ENCODE assay signal across 8 cellular contexts in genomic region chr9:125746017-125746773, GRCh38. TPM values are rescaled to one million over a fixed set of nuclear protein-coding genes. Genes with fewer than 3 reads are reported as not detected.
A peak's percentile ranks its signal among the peaks of the same experiment; 100 is the strongest.
DNase-seq lines count a peak whose midpoint lies in the region; TF ChIP-seq lines count a peak whose summit lies in the region.

No MANE protein-coding gene starts in this region.

- CTCF ChIA-PET in HEK293T (lab: Yijun Ruan, JAX): no interaction called here
- CTCF ChIA-PET in activated naive CD4-positive, alpha-beta T cell treated with anti-CD3 and anti-CD28 coated beads, Interleukin-2, amount 10 ng/mL, durations not matched to agents 7 days and 5 days (lab: Charles Lee): interaction anchor here (0.7 to 0.8 kb wide), 2 partner anchors 187 to 339 kb away, joined by 3 to 4 read pairs; no protein-coding TSS in a partner anchor

- POLR2A ChIA-PET in HEK293T (lab: Yijun Ruan, JAX): interaction anchor here (0.8 to 1.0 kb wide), 2 partner anchors 39 to 64 kb away, joined by 3 to 4 read pairs; partner anchors contain the start of gene MAPKAP1

- H3K9me3 Mint-ChIP-seq in activated naive CD4-positive, alpha-beta T cell treated with anti-CD3 and anti-CD28 coated beads, Interleukin-2, amount 10 ng/mL, durations not matched to agents 7 days and 5 days: no peaks in the 10 kb centered on the region

- DNase-seq in GM03348 (ENCODE audit: low spot score) (peak; percentile 97), HEK293T (ENCODE audit: extremely low spot score) (peak; percentile 93), MV-4-11 (lab: John Stamatoyannopoulos, UW) (peak; percentile 96), SJSA1 (ENCODE audit: low read depth in 1 of 2, low spot score in 2 of 2) (peak; percentile 95 to 97), germinal center (ENCODE audit: low spot score) (peak; percentile 95), non-pigmented ciliary epithelial cell (ENCODE audit: low read depth) (peak; percentile 53), superior temporal gyrus (ENCODE audit: extremely low spot score) (peak; percentile 92)
- peak; percentile 94 for DNase-seq in activated naive CD4-positive, alpha-beta T cell treated with anti-CD3 and anti-CD28 coated beads, Interleukin-2, amount 10 ng/mL, durations not matched to agents 7 days and 5 days

- H3K4me3 Mint-ChIP-seq in activated naive CD4-positive, alpha-beta T cell treated with anti-CD3 and anti-CD28 coated beads, Interleukin-2, amount 10 ng/mL, durations not matched to agents 7 days and 5 days: peak overlapping the region; percentile 89

- H3K27ac ChIP-seq in SJSA1: peak overlapping the region; percentile 74

- H3K27me3 ChIP-seq in SJSA1 (replicated peaks): no peaks in the 10 kb centered on the region

- peaks cover 35% of the 10 kb centered on the region for H3K27me3 Mint-ChIP-seq in activated naive CD4-positive, alpha-beta T cell treated with anti-CD3 and anti-CD28 coated beads, Interleukin-2, amount 10 ng/mL, durations not matched to agents 7 days and 5 days

- peak overlapping the region; percentile 66 for H3K4me3 ChIP-seq in SJSA1

- peaks cover 30% of the 10 kb centered on the region for H3K4me1 ChIP-seq in SJSA1 (replicated peaks)

- H3K27ac Mint-ChIP-seq in activated naive CD4-positive, alpha-beta T cell treated with anti-CD3 and anti-CD28 coated beads, Interleukin-2, amount 10 ng/mL, durations not matched to agents 7 days and 5 days: peak overlapping the region; percentile 93

- H3K36me3 Mint-ChIP-seq in activated naive CD4-positive, alpha-beta T cell treated with anti-CD3 and anti-CD28 coated beads, Interleukin-2, amount 10 ng/mL, durations not matched to agents 7 days and 5 days: peaks cover 8% of the 10 kb centered on the region

- H3K36me3 ChIP-seq in SJSA1: peaks cover 9% of the 10 kb centered on the region; the same call in 1 of the 2 replicates

- no peaks in the 10 kb centered on the region for H3K9me3 ChIP-seq in SJSA1 (replicated peaks)

- H3K4me1 Mint-ChIP-seq in activated naive CD4-positive, alpha-beta T cell treated with anti-CD3 and anti-CD28 coated beads, Interleukin-2, amount 10 ng/mL, durations not matched to agents 7 days and 5 days: peaks cover 35% of the 10 kb centered on the region

TF ChIP-seq in HEK293T, 16 proteins besides CTCF, POLR2A, EP300 and RAD21:
- no peak for TF ChIP-seq FOXA1 (IDR thresholded peaks at IDR 0.05)
- TF ChIP-seq PKNOX1 (IDR thresholded peaks at IDR 0.05): peak; percentile 95
- TF ChIP-seq L3MBTL2 (conservative IDR thresholded peaks at IDR 0.05): peak; percentile 100
- peak; percentile 77; the same call in 1 of the 2 replicates for TF ChIP-seq CTBP1 (IDR thresholded peaks at IDR 0.05; ENCODE audit: borderline replicate concordance)

RNA-seq across cellular contexts. Expression of gene PBX3, which starts 1.0 kb away (rescaled TPM):
- total RNA-seq in SJSA1 (2014; rRNA removed; shearing (Covaris generic)): 15.1 and 32.8 TPM in 2 replicates

RNA-seq across cellular contexts. Expression of gene MAPKAP1, which starts 39.2 kb away (rescaled TPM):
- total RNA-seq in SJSA1 (2014; rRNA removed; shearing (Covaris generic)): 76.2 and 88.5 TPM in 2 replicates

Comparison
In these comparisons a context has a peak if more than half of its experiments do, and no peak if none do; other contexts are left out.
1. Peak in every context shown above with its lines: DNase-seq, H3K4me3 ChIP-seq and H3K27ac ChIP-seq.